ENCODE assay signal across 8 cellular contexts in the genomic region with DNA sequence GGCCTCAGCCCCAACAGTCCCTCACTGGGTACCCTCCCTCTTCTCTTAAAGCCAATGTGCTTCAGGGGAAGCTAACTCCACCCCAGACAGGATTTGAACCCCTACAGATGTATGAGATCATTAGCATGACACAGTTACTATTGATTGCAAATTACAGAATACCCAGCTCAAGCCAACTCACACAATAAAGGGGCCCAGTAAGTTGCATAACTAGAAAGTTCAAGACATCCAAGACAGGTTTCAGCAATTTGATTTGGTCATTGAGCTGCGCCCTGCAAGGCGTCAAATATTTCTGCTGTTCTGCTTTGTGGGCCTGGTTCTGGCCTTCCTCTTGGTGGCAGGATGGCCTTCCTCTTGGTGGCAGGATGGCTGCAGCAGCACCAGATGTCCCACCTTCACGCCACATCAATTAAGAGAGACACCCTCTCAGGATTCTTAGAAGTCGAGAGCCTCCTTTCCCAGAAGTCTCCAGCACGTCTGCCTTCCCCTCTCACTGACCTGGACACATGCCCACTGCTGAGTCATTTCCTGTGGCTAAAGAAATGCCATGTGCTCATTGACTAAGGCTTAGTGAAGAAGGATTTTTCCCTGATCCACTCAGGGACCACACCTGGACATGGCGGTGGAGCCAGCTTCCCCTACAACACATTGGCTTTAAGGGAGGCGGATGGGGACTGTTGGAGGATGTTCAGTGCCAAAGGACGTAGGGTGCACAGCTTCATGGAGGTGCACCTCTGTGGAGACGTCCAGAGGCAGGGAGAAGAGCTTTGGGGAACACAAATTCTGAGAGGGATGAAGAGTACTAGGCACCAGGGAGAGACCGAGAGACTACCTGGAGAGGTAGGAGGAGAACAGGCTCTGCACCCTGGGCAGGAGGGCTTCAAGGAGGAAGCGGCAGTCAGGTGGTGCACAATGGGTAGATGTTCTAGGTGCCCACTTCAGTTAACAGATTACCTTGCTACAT. TPM values are rescaled to one million over a fixed set of nuclear protein-coding genes. Genes with fewer than 3 reads are reported as not detected.
A peak's percentile ranks its signal among the peaks of the same experiment; 100 is the strongest.
DNase-seq lines count a peak whose midpoint lies in the region; ATAC-seq and TF ChIP-seq lines count a peak whose summit lies in the region.

No MANE protein-coding gene starts in this region.

- TF ChIP-seq CTCF in natural killer cell (IDR thresholded peaks at IDR 0.05) = no peak
- TF ChIP-seq CTCF in astrocyte of the cerebellum (IDR thresholded peaks at IDR 0.05; ENCODE audit: low read depth, low read length, missing control alignments) = no peak

- intact Hi-C loops in natural killer cell (cut with micrococcal nuclease) = no loop called here

- no peak overlapping the region for H3K4me3 ChIP-seq in astrocyte of the cerebellum (ENCODE audit: low read depth, low read length)

- no peak for DNase-seq in natural killer cell treated with Interleukin-12 subunit alpha and Interleukin-12 subunit beta and Interleukin-15 and Interleukin-18, amount 100 ng/mL, for 72 hours (ENCODE audit: low spot score)
- DNase-seq in natural killer cell = no peak
- DNase-seq in astrocyte of the cerebellum (ENCODE audit: low read depth) = peak; percentile 85
- peak; percentile 97 for DNase-seq in kidney tubule cell (ENCODE audit: low spot score)
- no peak for DNase-seq in GDM1 (lab: John Stamatoyannopoulos, UW)
- no peak for DNase-seq in stimulated activated CD4-positive, alpha-beta T cell treated with anti-CD3 and anti-CD28 coated beads, Interleukin-12 subunit alpha, Interleukin-12 subunit beta, amount 100 ng/mL, for 4 hours
- DNase-seq in KG1 (lab: John Stamatoyannopoulos, UW) = no peak

- H3K4me3 Mint-ChIP-seq in natural killer cell treated with Interleukin-12 subunit alpha and Interleukin-12 subunit beta and Interleukin-15 and Interleukin-18, amount 100 ng/mL, for 72 hours = no peak overlapping the region
- H3K4me3 Mint-ChIP-seq in natural killer cell = no peak overlapping the region

- no peaks in the 10 kb centered on the region for H3K9me3 Mint-ChIP-seq in natural killer cell treated with Interleukin-12 subunit alpha and Interleukin-12 subunit beta and Interleukin-15 and Interleukin-18, amount 100 ng/mL, for 72 hours
- no peaks in the 10 kb centered on the region for H3K9me3 Mint-ChIP-seq in natural killer cell

- no peaks in the 10 kb centered on the region for H3K27me3 Mint-ChIP-seq in natural killer cell treated with Interleukin-12 subunit alpha and Interleukin-12 subunit beta and Interleukin-15 and Interleukin-18, amount 100 ng/mL, for 72 hours
- no peaks in the 10 kb centered on the region for H3K27me3 Mint-ChIP-seq in natural killer cell (ENCODE audit: low read depth in 2 of 2)

- H3K36me3 Mint-ChIP-seq in natural killer cell treated with Interleukin-12 subunit alpha and Interleukin-12 subunit beta and Interleukin-15 and Interleukin-18, amount 100 ng/mL, for 72 hours = no peaks in the 10 kb centered on the region
- H3K36me3 Mint-ChIP-seq in natural killer cell = no peaks in the 10 kb centered on the region

- in situ Hi-C loops in astrocyte of the cerebellum (cut with HindIII; ENCODE audit: low sequenced_read_pairs) = loop anchor here (10.0 to 25.0 kb wide), 2 partner anchors 149 to 217 kb away; a partner anchor contains a TSS

- peaks cover 6 to 9% of the 10 kb centered on the region in 2 donors for H3K4me1 Mint-ChIP-seq in natural killer cell treated with Interleukin-12 subunit alpha and Interleukin-12 subunit beta and Interleukin-15 and Interleukin-18, amount 100 ng/mL, for 72 hours (ENCODE audit: low read depth in 2 of 2)
- H3K4me1 Mint-ChIP-seq in natural killer cell = peaks cover 0 to 4% of the 10 kb centered on the region in 2 donors

- ATAC-seq in natural killer cell treated with Interleukin-12 subunit alpha and Interleukin-12 subunit beta and Interleukin-15 and Interleukin-18, amount 100 ng/mL, for 72 hours = peak; percentile 39 to 55
- no peak for ATAC-seq in natural killer cell
- ATAC-seq in GM18520 (IDR thresholded peaks at IDR 0.05; ENCODE audit: unreplicated experiment) = no peak

- H3K27ac Mint-ChIP-seq in natural killer cell treated with Interleukin-12 subunit alpha and Interleukin-12 subunit beta and Interleukin-15 and Interleukin-18, amount 100 ng/mL, for 72 hours = no peak overlapping the region
- H3K27ac Mint-ChIP-seq in natural killer cell = no peak overlapping the region

RNA-seq across cellular contexts. Expression of a gene that starts 49.1 kb away (rescaled TPM):
- total RNA-seq in natural killer cell treated with Interleukin-12 subunit alpha and Interleukin-12 subunit beta and Interleukin-15 and Interleukin-18, amount 100 ng/mL, for 72 hours = not detected
- total RNA-seq in natural killer cell = 1 to 10 TPM in 1 of 3 donors, not detected in 2; 1.3 TPM

Comparison
In these comparisons a context has a peak if more than half of its experiments do, and no peak if none do; other contexts are left out.
1. ATAC-seq: peak in natural killer cell treated with Interleukin-12 subunit alpha and Interleukin-12 subunit beta and Interleukin-15 and Interleukin-18, amount 100 ng/mL, for 72 hours (2 of 2); none in natural killer cell (0 of 3) and GM18520 (single experiment).
2. DNase-seq: peak in astrocyte of the cerebellum (single experiment) and kidney tubule cell (single experiment); none in natural killer cell treated with Interleukin-12 subunit alpha and Interleukin-12 subunit beta and Interleukin-15 and Interleukin-18, amount 100 ng/mL, for 72 hours (single experiment), natural killer cell (single experiment), GDM1 (single experiment), stimulated activated CD4-positive, alpha-beta T cell treated with anti-CD3 and anti-CD28 coated beads, Interleukin-12 subunit alpha, Interleukin-12 subunit beta, amount 100 ng/mL, for 4 hours (single experiment) and KG1 (single experiment).